Comparison of ENCODE assay signal across 30 cellular contexts in the genomic region with DNA sequence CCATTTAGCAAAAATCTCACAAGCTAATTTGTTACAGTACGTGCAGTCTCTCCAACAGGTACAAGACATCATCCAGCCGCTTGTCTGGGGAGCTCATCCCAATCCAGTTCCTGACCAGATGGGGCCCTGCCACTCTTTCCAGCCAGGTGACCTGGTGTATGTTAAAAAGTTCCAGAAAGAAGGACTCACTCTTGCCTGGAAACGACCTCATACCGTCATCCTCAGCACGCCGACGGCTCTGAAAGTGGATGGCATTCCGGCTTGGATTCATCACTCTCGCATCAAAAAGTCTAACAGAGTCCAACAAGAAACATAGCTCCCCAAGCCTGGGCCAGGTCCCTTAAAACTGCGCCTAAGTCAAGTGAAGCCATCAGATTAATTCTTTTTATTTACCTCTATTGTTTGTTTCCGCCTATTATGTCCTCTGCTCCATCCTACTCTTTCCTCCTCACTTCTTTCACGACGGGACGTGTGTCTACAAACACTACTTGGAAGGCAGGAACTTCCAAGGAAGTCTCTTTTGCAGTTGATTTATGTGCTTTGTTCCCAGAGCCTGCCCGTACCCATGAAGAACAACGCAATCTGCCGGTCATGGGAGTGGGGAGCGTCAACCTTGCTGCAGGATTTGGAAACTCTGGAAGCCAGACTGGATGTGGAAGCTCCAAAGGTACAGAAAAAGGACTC.
"Had no signal": no experiment of that assay in that cellular context is flagged by ENCODE, and none has a peak within 500 bp of the region (broad histone marks: within the 10 kb centered on the region; RNA-seq: fewer than 3 reads in every experiment).

No MANE protein-coding gene starts in this region.

- H3K9me3 ChIP-seq: ascending aorta, breast epithelium, colonic mucosa, heart left ventricle had no signal

- H3K36me3 ChIP-seq: ascending aorta, breast epithelium, cardiac muscle cell, colonic mucosa, heart left ventricle, WERI-Rb-1 had no signal

- DNase-seq: activated B cell treated with CpG ODN at 0.5 μM for 24 hours; activated CD4-positive, alpha-beta T cell treated with anti-CD3 and anti-CD28 coated beads for 48 hours; activated CD4-positive, alpha-beta T cell treated with anti-CD3 and anti-CD28 coated beads, Interleukin-2, amount 50 U/mL, for 1 hour; activated CD4-positive, alpha-beta T cell treated with anti-CD3 and anti-CD28 coated beads, Interleukin-2, amount 50 U/mL, for 48 hours; activated CD8-positive, alpha-beta memory T cell treated with anti-CD3 and anti-CD28 coated beads, Interleukin-2, amount 50 U/mL, for 48 hours; activated CD8-positive, alpha-beta T cell treated with anti-CD3 and anti-CD28 coated beads for 36 hours; activated gamma-delta T cell; activated naive CD4-positive, alpha-beta T cell; activated naive CD4-positive, alpha-beta T cell treated with anti-CD3 and anti-CD28 coated beads, Interleukin-2, amount 10 ng/mL, durations not matched to agents 7 days and 5 days; activated naive CD8-positive, alpha-beta T cell treated with anti-CD3 and anti-CD28 coated beads, Interleukin-2, amount 10 ng/mL, durations not matched to agents 7 days and 5 days; activated T-cell treated with anti-CD3 and anti-CD28 coated beads for 4 hours; activated T-cell treated with anti-CD3 and anti-CD28 coated beads, Interleukin-2, amount 50 U/mL, for 24 hours; activated T-cell treated with anti-CD3 and anti-CD28 coated beads, Interleukin-2, amount 50 U/mL, for 72 hours; central memory CD4-positive, alpha-beta T cell; cerebellar nuclear complex; colonic mucosa; effector CD8-positive, alpha-beta T cell; foreskin fibroblast; glutamatergic neuron; heart left ventricle; T-helper 1 cell; T-helper 17 cell; T1000; WERI-Rb-1 had no signal

- H3K27me3 ChIP-seq: ascending aorta, breast epithelium, cardiac muscle cell, colonic mucosa, heart left ventricle had no signal

- H3K27ac ChIP-seq: ascending aorta, breast epithelium, cardiac muscle cell, colonic mucosa, epithelial cell of prostate, heart left ventricle, WERI-Rb-1 had no signal

- H3K4me3 ChIP-seq: ascending aorta, breast epithelium, cardiac muscle cell, colonic mucosa, heart left ventricle had no signal

- ATAC-seq: activated CD4-positive, CD25-positive, alpha-beta regulatory T cell treated with anti-CD3 and anti-CD28 coated beads, Interleukin-2, amount 50 U/mL, for 24 hours; activated CD8-positive, alpha-beta T cell treated with anti-CD3 and anti-CD28 coated beads for 36 hours; activated naive CD4-positive, alpha-beta T cell treated with anti-CD3 and anti-CD28 coated beads, Interleukin-2, amount 50 U/mL, for 72 hours; activated T-cell treated with anti-CD3 and anti-CD28 coated beads, Interleukin-2, amount 50 U/mL, for 72 hours; heart left ventricle; T-helper 17 cell had no signal

- H3K4me1 ChIP-seq: ascending aorta, breast epithelium, colonic mucosa had no signal
